1 cellular context compared by ENCODE assay signal in genomic region chr18:59779979-59780378, GRCh38.
A peak's percentile ranks its signal among the peaks of the same experiment; 100 is the strongest.
TF ChIP-seq lines count a peak whose summit lies in the region.

No MANE protein-coding gene starts in this region.

TF ChIP-seq in SK-N-SH, 30 proteins besides CTCF, POLR2A, EP300 and RAD21 (continued from another document):
- no peak for TF ChIP-seq SIN3A (IDR thresholded peaks at IDR 0.05; ENCODE audit: borderline replicate concordance, low read depth, low read length)
- peak; percentile 29; the same call in 1 of the 2 replicates for TF ChIP-seq POLR2AphosphoS5 (IDR thresholded peaks at IDR 0.05; ENCODE audit: low read depth, low read length)
- TF ChIP-seq GABPA (IDR thresholded peaks at IDR 0.05; ENCODE audit: low read depth): no peak
- TF ChIP-seq, protein P1, sequence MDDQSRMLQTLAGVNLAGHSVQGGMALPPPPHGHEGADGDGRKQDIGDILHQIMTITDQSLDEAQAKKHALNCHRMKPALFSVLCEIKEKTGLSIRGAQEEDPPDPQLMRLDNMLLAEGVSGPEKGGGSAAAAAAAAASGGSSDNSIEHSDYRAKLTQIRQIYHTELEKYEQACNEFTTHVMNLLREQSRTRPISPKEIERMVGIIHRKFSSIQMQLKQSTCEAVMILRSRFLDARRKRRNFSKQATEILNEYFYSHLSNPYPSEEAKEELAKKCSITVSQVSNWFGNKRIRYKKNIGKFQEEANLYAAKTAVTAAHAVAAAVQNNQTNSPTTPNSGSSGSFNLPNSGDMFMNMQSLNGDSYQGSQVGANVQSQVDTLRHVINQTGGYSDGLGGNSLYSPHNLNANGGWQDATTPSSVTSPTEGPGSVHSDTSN (IDR thresholded peaks at IDR 0.05): peak; percentile 77
- TF ChIP-seq FOXM1 (IDR thresholded peaks at IDR 0.05; ENCODE audit: low read depth): peak; percentile 41; the same call in 1 of the 2 replicates
- no peak for TF ChIP-seq USF1 (IDR thresholded peaks at IDR 0.05; ENCODE audit: borderline replicate concordance, low read depth)
- TF ChIP-seq, protein P2, sequence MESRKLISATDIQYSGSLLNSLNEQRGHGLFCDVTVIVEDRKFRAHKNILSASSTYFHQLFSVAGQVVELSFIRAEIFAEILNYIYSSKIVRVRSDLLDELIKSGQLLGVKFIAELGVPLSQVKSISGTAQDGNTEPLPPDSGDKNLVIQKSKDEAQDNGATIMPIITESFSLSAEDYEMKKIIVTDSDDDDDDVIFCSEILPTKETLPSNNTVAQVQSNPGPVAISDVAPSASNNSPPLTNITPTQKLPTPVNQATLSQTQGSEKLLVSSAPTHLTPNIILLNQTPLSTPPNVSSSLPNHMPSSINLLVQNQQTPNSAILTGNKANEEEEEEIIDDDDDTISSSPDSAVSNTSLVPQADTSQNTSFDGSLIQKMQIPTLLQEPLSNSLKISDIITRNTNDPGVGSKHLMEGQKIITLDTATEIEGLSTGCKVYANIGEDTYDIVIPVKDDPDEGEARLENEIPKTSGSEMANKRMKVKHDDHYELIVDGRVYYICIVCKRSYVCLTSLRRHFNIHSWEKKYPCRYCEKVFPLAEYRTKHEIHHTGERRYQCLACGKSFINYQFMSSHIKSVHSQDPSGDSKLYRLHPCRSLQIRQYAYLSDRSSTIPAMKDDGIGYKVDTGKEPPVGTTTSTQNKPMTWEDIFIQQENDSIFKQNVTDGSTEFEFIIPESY (IDR thresholded peaks at IDR 0.05; ENCODE audit: borderline replicate concordance, low read depth): no peak
- peak; percentile 38; the same call in 1 of the 2 replicates for TF ChIP-seq MEF2A (IDR thresholded peaks at IDR 0.05; ENCODE audit: borderline replicate concordance, low read depth)
- peak; percentile 77 for TF ChIP-seq FOSL2 (IDR thresholded peaks at IDR 0.05; ENCODE audit: borderline replicate concordance, low read depth)
- no peak for TF ChIP-seq NRF1 (IDR thresholded peaks at IDR 0.05; ENCODE audit: low read depth, low read length)
- TF ChIP-seq TEAD4 (IDR thresholded peaks at IDR 0.05; ENCODE audit: borderline replicate concordance, insufficient read depth): peak; percentile 85
- TF ChIP-seq NFIC (IDR thresholded peaks at IDR 0.05; ENCODE audit: borderline replicate concordance): peak; percentile 59; the same call in 1 of the 2 replicates
- TF ChIP-seq ELF1 (IDR thresholded peaks at IDR 0.05): no peak
- TF ChIP-seq TCF12 (IDR thresholded peaks at IDR 0.05): peak; percentile 80
- no peak for TF ChIP-seq IRF3 (IDR thresholded peaks at IDR 0.05; ENCODE audit: low read depth, low read length)
- TF ChIP-seq REST (IDR thresholded peaks at IDR 0.05; ENCODE audit: low read depth, low read length): no peak
- TF ChIP-seq, protein P3, sequence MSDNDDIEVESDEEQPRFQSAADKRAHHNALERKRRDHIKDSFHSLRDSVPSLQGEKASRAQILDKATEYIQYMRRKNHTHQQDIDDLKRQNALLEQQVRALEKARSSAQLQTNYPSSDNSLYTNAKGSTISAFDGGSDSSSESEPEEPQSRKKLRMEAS (IDR thresholded peaks at IDR 0.05; ENCODE audit: low read depth): 0 out of 2 replicates have a peak, but pooled peaks have one; percentile 24
- peak; percentile 69 for TF ChIP-seq RXRA (IDR thresholded peaks at IDR 0.05; ENCODE audit: borderline replicate concordance, low read depth)
